Comparison of ENCODE assay signal across 3 cellular contexts in genomic region chr1:224359207-224359606, GRCh38.
A peak's percentile ranks its signal among the peaks of the same experiment; 100 is the strongest.
TF ChIP-seq lines count a peak whose summit lies in the region.

No MANE protein-coding gene starts in this region.

TF ChIP-seq in SK-N-SH, 30 proteins besides CTCF, POLR2A, EP300 and RAD21 (continues in another document):
- TF ChIP-seq IRF3 (IDR thresholded peaks at IDR 0.05; ENCODE audit: low read depth, low read length) (no peak), RFX5 (IDR thresholded peaks at IDR 0.05; ENCODE audit: low read length) (no peak), EZH2phosphoT487 (IDR thresholded peaks at IDR 0.05; ENCODE audit: borderline replicate concordance, low read depth) (no peak), RCOR1 (IDR thresholded peaks at IDR 0.05; ENCODE audit: low read length) (no peak), MXI1 (IDR thresholded peaks at IDR 0.05; ENCODE audit: low read depth, low read length) (no peak), PBX3 (IDR thresholded peaks at IDR 0.05) (no peak), CHD2 (IDR thresholded peaks at IDR 0.05; ENCODE audit: low read length, partially characterized antibody) (no peak), TAF1 (IDR thresholded peaks at IDR 0.05; ENCODE audit: borderline replicate concordance, low read depth, low read length) (no peak), USF1 (IDR thresholded peaks at IDR 0.05; ENCODE audit: borderline replicate concordance, low read depth) (no peak), TCF12 (IDR thresholded peaks at IDR 0.05) (no peak), RXRA (IDR thresholded peaks at IDR 0.05; ENCODE audit: borderline replicate concordance, low read depth) (no peak), NRF1 (IDR thresholded peaks at IDR 0.05; ENCODE audit: low read depth, low read length) (no peak), GABPA (IDR thresholded peaks at IDR 0.05; ENCODE audit: low read depth) (no peak), USF2 (IDR thresholded peaks at IDR 0.05; ENCODE audit: borderline replicate concordance, low read depth, low read length) (no peak), MEF2A (IDR thresholded peaks at IDR 0.05; ENCODE audit: borderline replicate concordance, low read depth) (no peak), POLR2AphosphoS5 (IDR thresholded peaks at IDR 0.05; ENCODE audit: low read depth, low read length) (no peak), ELF1 (IDR thresholded peaks at IDR 0.05) (no peak), TEAD4 (IDR thresholded peaks at IDR 0.05; ENCODE audit: borderline replicate concordance, insufficient read depth) (no peak)

TF ChIP-seq in SK-N-SH treated with all-trans-retinoic acid at 6 μM for 48 hours, 23 proteins besides CTCF, POLR2A, EP300 and RAD21:
- no peak for TF ChIP-seq CSRNP3 (CRISPR knock-in tag; IDR thresholded peaks at IDR 0.05)
- no peak for TF ChIP-seq SNAI2 (CRISPR knock-in tag; IDR thresholded peaks at IDR 0.05)
- TF ChIP-seq CSDC2 (CRISPR knock-in tag; IDR thresholded peaks at IDR 0.05): no peak
- no peak for TF ChIP-seq OSR1 (CRISPR knock-in tag; IDR thresholded peaks at IDR 0.05)
- no peak for TF ChIP-seq TOX (CRISPR knock-in tag; IDR thresholded peaks at IDR 0.05; ENCODE audit: borderline replicate concordance)
- TF ChIP-seq ISL1 (CRISPR knock-in tag; IDR thresholded peaks at IDR 0.05): no peak

TF ChIP-seq in HEK293, 187 proteins besides CTCF, POLR2A, EP300 and RAD21 (continued from another document):
- TF ChIP-seq INSM2 (tag by site-specific recombination; IDR thresholded peaks at IDR 0.05): no peak
- no peak for TF ChIP-seq ZNF169 (tag by site-specific recombination; IDR thresholded peaks at IDR 0.05)
- TF ChIP-seq ZNF513 (tag by site-specific recombination; IDR thresholded peaks at IDR 0.05): no peak
- no peak for TF ChIP-seq ZNF214 (tag by site-specific recombination; IDR thresholded peaks at IDR 0.05; ENCODE audit: borderline replicate concordance)
- TF ChIP-seq ZBTB10 (tag by site-specific recombination; IDR thresholded peaks at IDR 0.05): no peak
- no peak for TF ChIP-seq ZNF16 (tag by site-specific recombination; IDR thresholded peaks at IDR 0.05; ENCODE audit: low read depth)
- peak; percentile 55; the same call in 1 of the 2 replicates for TF ChIP-seq ZNF24 (tag by site-specific recombination; IDR thresholded peaks at IDR 0.05)
- no peak for TF ChIP-seq ZNF354C (tag by site-specific recombination; IDR thresholded peaks at IDR 0.05; ENCODE audit: borderline replicate concordance, low read depth)
- no peak for TF ChIP-seq ZBTB7A (tag by site-specific recombination; IDR thresholded peaks at IDR 0.05; ENCODE audit: low read depth)
- TF ChIP-seq ZNF404 (tag by site-specific recombination; IDR thresholded peaks at IDR 0.05): no peak
- no peak for TF ChIP-seq ZNF544 (tag by site-specific recombination; IDR thresholded peaks at IDR 0.05)
- TF ChIP-seq ZNF19 (tag by site-specific recombination; IDR thresholded peaks at IDR 0.05; ENCODE audit: low read depth): no peak
- TF ChIP-seq ZNF416 (tag by site-specific recombination; IDR thresholded peaks at IDR 0.05): no peak
- TF ChIP-seq GFI1B (tag by site-specific recombination; IDR thresholded peaks at IDR 0.05): no peak
- TF ChIP-seq SP7 (tag by site-specific recombination; IDR thresholded peaks at IDR 0.05): no peak
- TF ChIP-seq SP2 (tag by site-specific recombination; IDR thresholded peaks at IDR 0.05): no peak
- no peak for TF ChIP-seq ZNF704 (tag by site-specific recombination; IDR thresholded peaks at IDR 0.05)
- TF ChIP-seq ZNF626 (tag by site-specific recombination; IDR thresholded peaks at IDR 0.05): no peak
- TF ChIP-seq ZNF707 (tag by site-specific recombination; IDR thresholded peaks at IDR 0.05): no peak
- no peak for TF ChIP-seq ZNF639 (tag by site-specific recombination; IDR thresholded peaks at IDR 0.05)
- TF ChIP-seq ZBTB26 (tag by site-specific recombination; optimal IDR thresholded peaks at IDR 0.05): no peak
- TF ChIP-seq ZFHX2 (tag by site-specific recombination; conservative IDR thresholded peaks at IDR 0.05): 0 out of 2 replicates have a peak, but pooled peaks have one; percentile 10
- no peak for TF ChIP-seq ZFP3 (tag by site-specific recombination; IDR thresholded peaks at IDR 0.05; ENCODE audit: low read depth)
- no peak; the same call in 1 of the 2 replicates for TF ChIP-seq ZNF558 (tag by site-specific recombination; IDR thresholded peaks at IDR 0.05)
- TF ChIP-seq ZNF350 (tag by site-specific recombination; IDR thresholded peaks at IDR 0.05): no peak
- 0 out of 2 replicates have a peak, but pooled peaks have one; percentile 9 for TF ChIP-seq ZBTB20 (tag by site-specific recombination; IDR thresholded peaks at IDR 0.05)
- no peak for TF ChIP-seq ZSCAN16 (tag by site-specific recombination; IDR thresholded peaks at IDR 0.05)
- no peak for TF ChIP-seq ZNF48 (tag by site-specific recombination; IDR thresholded peaks at IDR 0.05)
- 0 out of 2 replicates have a peak, but pooled peaks have one; percentile 52 for TF ChIP-seq PRDM1 (tag by site-specific recombination; IDR thresholded peaks at IDR 0.05)
